In genomic region chr12:55092579-55092978, GRCh38 we compare ENCODE assay signal across 34 cellular contexts. TPM values are rescaled to one million over a fixed set of nuclear protein-coding genes. Genes with fewer than 3 reads are reported as not detected.
"Had no signal": no experiment of that assay in that cellular context is flagged by ENCODE, and none has a peak within 500 bp of the region (broad histone marks: within the 10 kb centered on the region; RNA-seq: fewer than 3 reads in every experiment).

No MANE protein-coding gene starts in this region.

- H3K4me3 Mint-ChIP-seq: activated naive CD8-positive, alpha-beta T cell; activated T-cell treated with anti-CD3 and anti-CD28 coated beads, Interleukin-2, amount 50 U/mL, for 72 hours; immature natural killer cell; nephron; stimulated activated naive CD8-positive, alpha-beta T cell treated with anti-CD3 and anti-CD28 coated beads, Interleukin-15, Interleukin-2, amounts not matched to agents 100 ng/mL and 50 ng/mL, for 24 hours had no signal

- DNase-seq: activated CD4-positive, alpha-beta T cell treated with anti-CD3 and anti-CD28 coated beads, Interleukin-2, amount 50 U/mL, for 1 hour; activated CD4-positive, CD25-positive, alpha-beta regulatory T cell treated with anti-CD3 and anti-CD28 coated beads, Interleukin-2, amount 50 U/mL, for 72 hours; activated naive CD4-positive, alpha-beta T cell; activated T-cell treated with anti-CD3 and anti-CD28 coated beads for 4 hours; activated T-cell treated with anti-CD3 and anti-CD28 coated beads, Interleukin-2, amount 50 U/mL, for 72 hours; anterior cingulate cortex; dermis blood vessel endothelial cell; effector CD4-positive, alpha-beta T cell; erythroblast; head of caudate nucleus; hippocampal formation; immature natural killer cell; kidney; left colon; mammary epithelial cell; right lobe of liver; stimulated activated CD4-positive, alpha-beta T cell treated with anti-CD3 and anti-CD28 coated beads, Interleukin-2, amount 100 ng/mL, for 48 hours; T1000; trophoblast cell; uterus had no signal

- H3K36me3 ChIP-seq: gastroesophageal sphincter, neutrophil, right lobe of liver, thoracic aorta, uterus had no signal

- ATAC-seq: activated T-cell treated with anti-CD3 and anti-CD28 coated beads, Interleukin-2, amount 50 U/mL, for 72 hours; gastroesophageal sphincter; left colon; right lobe of liver had no signal

- H3K27ac Mint-ChIP-seq: activated naive CD8-positive, alpha-beta T cell; activated T-cell treated with anti-CD3 and anti-CD28 coated beads, Interleukin-2, amount 50 U/mL, for 72 hours; immature natural killer cell; nephron; stimulated activated naive CD8-positive, alpha-beta T cell treated with anti-CD3 and anti-CD28 coated beads, Interleukin-15, Interleukin-2, amounts not matched to agents 100 ng/mL and 50 ng/mL, for 24 hours had no signal

- H3K27ac ChIP-seq: gastroesophageal sphincter, neutrophil, right lobe of liver, thoracic aorta, uterus had no signal

- H3K27me3 ChIP-seq: gastroesophageal sphincter, right lobe of liver, uterus had no signal

- H3K4me1 Mint-ChIP-seq: immature natural killer cell, nephron had no signal

- H3K36me3 Mint-ChIP-seq: activated naive CD8-positive, alpha-beta T cell; immature natural killer cell had no signal

- H3K9me3 ChIP-seq: gastroesophageal sphincter, neutrophil, right lobe of liver, thoracic aorta, uterus had no signal

- H3K4me1 ChIP-seq: gastroesophageal sphincter, right lobe of liver, uterus had no signal

- H3K4me3 ChIP-seq: gastroesophageal sphincter, right lobe of liver, thoracic aorta, uterus had no signal

- H3K9me3 Mint-ChIP-seq: activated T-cell treated with anti-CD3 and anti-CD28 coated beads, Interleukin-2, amount 50 U/mL, for 72 hours; stimulated activated naive CD8-positive, alpha-beta T cell treated with anti-CD3 and anti-CD28 coated beads, Interleukin-15, Interleukin-2, amounts not matched to agents 100 ng/mL and 50 ng/mL, for 24 hours had no signal

RNA-seq across cellular contexts. Expression of gene OR9K2, which starts 33.6 kb away (rescaled TPM):
- total RNA-seq: activated T-cell treated with anti-CD3 and anti-CD28 coated beads, Interleukin-2, amount 50 U/mL, for 72 hours; dermis blood vessel endothelial cell; gastroesophageal sphincter; kidney; left colon; liver; mammary epithelial cell; mucosa of gallbladder; osteocyte; posterior vena cava; renal cortical epithelial cell; right lobe of liver; skeletal muscle tissue; subcutaneous adipose tissue; thoracic aorta; uterus had no signal
- polyA plus RNA-seq: adipose tissue, immature natural killer cell, liver, mammary epithelial cell had no signal
